Comparison of ENCODE assay signal across 16 cellular contexts in the genomic region with DNA sequence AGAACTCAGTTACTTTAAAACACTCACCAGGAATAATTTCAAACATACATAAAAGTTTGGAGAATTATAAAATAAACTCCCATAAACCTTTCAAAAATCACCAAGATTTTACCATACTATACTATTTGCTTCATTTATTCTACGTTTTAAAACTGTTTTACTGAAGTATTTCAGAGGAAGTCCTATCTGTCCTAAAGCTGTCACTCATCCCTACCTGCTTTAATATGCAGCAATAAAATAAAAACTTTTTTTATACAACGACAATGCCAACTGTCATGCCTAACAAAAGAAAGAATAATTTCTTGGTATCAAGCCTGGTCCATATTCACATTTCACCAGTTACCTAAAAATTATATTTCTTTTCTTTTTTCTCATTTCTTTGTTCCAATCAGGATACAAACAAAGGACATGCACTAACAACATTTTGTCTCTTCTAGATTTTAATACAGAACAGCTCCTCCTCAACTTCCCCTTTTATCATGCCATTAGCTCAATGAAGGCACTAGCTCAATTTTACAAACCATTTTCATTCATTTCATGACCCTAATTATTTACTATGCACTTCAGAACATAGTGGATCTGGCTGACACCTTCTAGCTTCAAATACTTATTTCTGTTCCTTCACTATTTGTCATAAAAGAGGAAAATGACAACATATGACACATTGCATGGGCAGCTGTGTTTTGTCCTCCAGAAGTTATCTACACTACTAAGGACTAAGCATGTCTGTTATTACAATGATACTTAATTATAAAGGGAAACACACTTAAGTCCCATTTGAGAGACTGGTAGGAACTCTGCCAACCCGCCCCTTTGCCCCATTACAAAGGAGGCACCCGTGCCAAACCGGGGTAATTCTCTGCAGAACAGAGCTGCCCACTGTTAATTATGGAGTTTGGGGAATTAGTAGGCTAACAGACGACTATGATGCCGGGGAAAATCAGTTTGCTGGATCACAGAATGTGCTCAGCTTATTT.
DNase-seq lines count a peak whose midpoint lies in the region; ATAC-seq and TF ChIP-seq lines count a peak whose summit lies in the region.
"Had no signal": no experiment of that assay in that cellular context is flagged by ENCODE, and none has a peak within 500 bp of the region (broad histone marks: within the 10 kb centered on the region; RNA-seq: fewer than 3 reads in every experiment).

No MANE protein-coding gene starts in this region.

- no peak overlapping the region for H2AFZ ChIP-seq in SK-N-SH (ENCODE audit: low read depth)

- no peak overlapping the region for H3K9ac ChIP-seq in SK-N-SH
- H3K9ac ChIP-seq: BLaER1 treated with 17β-estradiol and CSF1 and Interleukin-3, amounts not matched to agents 10 nM and 100 nM had no signal

- DNase-seq in DMS153 treated with DMSO at 0.1 percent for 48 hours (lab: John Stamatoyannopoulos, UW; ENCODE audit: unreplicated experiment) (peak; percentile 72), NCI-H128 (lab: John Stamatoyannopoulos, UW; ENCODE audit: unreplicated experiment) (peak; percentile 25), SK-N-SH (peak; percentile 65), left lung (no peak), LoVo (ENCODE audit: low spot score) (no peak)
- no peak for DNase-seq in stimulated activated naive CD4-positive, alpha-beta T cell (lab: John Stamatoyannopoulos, UW)
- no peak for DNase-seq in effector memory CD8-positive, alpha-beta T cell
- DNase-seq: activated B cell treated with CpG ODN at 0.5 μM for 24 hours; activated naive CD8-positive, alpha-beta T cell treated with anti-CD3 and anti-CD28 coated beads, Interleukin-2, amount 10 ng/mL, durations not matched to agents 7 days and 5 days; cortex of kidney; GDM1; kidney; stimulated activated CD4-positive, alpha-beta T cell treated with anti-CD3 and anti-CD28 coated beads, Interleukin-4, amount 100 ng/mL, for 24 hours; stimulated activated naive CD8-positive, alpha-beta T cell treated with anti-CD3 and anti-CD28 coated beads, Interleukin-15, Interleukin-2, amounts not matched to agents 100 U/mL and 50 U/mL, for 24 hours had no signal

- H3K9me3 ChIP-seq in SK-N-SH, result no peaks in the 10 kb centered on the region
- no peaks in the 10 kb centered on the region for H3K9me3 ChIP-seq in left lung

- H3K79me2 ChIP-seq in SK-N-SH (ENCODE audit: insufficient read depth), result peaks cover 27% of the 10 kb centered on the region

- TF ChIP-seq RAD21 in SK-N-SH (IDR thresholded peaks at IDR 0.05; ENCODE audit: low read length), result peak; percentile 10

- intact Hi-C loops in left lung (cut with DNase I), result no loop called here

- peaks cover under 1% of the 10 kb centered on the region for H3K36me3 Mint-ChIP-seq in effector memory CD8-positive, alpha-beta T cell (ENCODE audit: insufficient read depth)

- H3K9me2 ChIP-seq in SK-N-SH, result no peaks in the 10 kb centered on the region

- POLR2A ChIA-PET in SK-N-SH (lab: Yijun Ruan, JAX), result interaction anchor here (0.6 to 1.1 kb wide), 6 partner anchors 15 to 464 kb away, joined by 3 to 5 read pairs (median 3); partner anchors contain the start of genes GNAQ and PSAT1

- H3K4me1 ChIP-seq in SK-N-SH (ENCODE audit: control insufficient read depth in 1 of 2, insufficient read depth in 2 of 2, low read depth in 1 of 2, low read length in 1 of 2) (peaks cover 25 to 27% of the 10 kb centered on the region in 2 experiments; a peak in 3 of 4 replicates), left lung (peaks cover 0 to 18% of the 10 kb centered on the region in 2 donors)

- ATAC-seq in left lung (peak; percentile 44), GM19467 (IDR thresholded peaks at IDR 0.05; ENCODE audit: unreplicated experiment) (no peak)
- ATAC-seq in effector memory CD8-positive, alpha-beta T cell (replicated peaks), result no peak
- ATAC-seq: stimulated activated naive CD8-positive, alpha-beta T cell treated with anti-CD3 and anti-CD28 coated beads, Interleukin-15, Interleukin-2, amounts not matched to agents 100 U/mL and 50 U/mL, for 24 hours had no signal

- no peak overlapping the region for H3K4me3 Mint-ChIP-seq in effector memory CD8-positive, alpha-beta T cell
- H3K4me3 Mint-ChIP-seq: activated B cell treated with CpG ODN at 0.5 μM for 24 hours; activated naive CD8-positive, alpha-beta T cell treated with anti-CD3 and anti-CD28 coated beads, Interleukin-2, amount 10 ng/mL, durations not matched to agents 7 days and 5 days had no signal

- H3K27ac Mint-ChIP-seq in effector memory CD8-positive, alpha-beta T cell, result no peak overlapping the region
- H3K27ac Mint-ChIP-seq: activated B cell treated with CpG ODN at 0.5 μM for 24 hours; activated naive CD8-positive, alpha-beta T cell treated with anti-CD3 and anti-CD28 coated beads, Interleukin-2, amount 10 ng/mL, durations not matched to agents 7 days and 5 days had no signal

- no peak overlapping the region for H3K4me3 ChIP-seq in SK-N-SH (ENCODE audit: low read depth in 2 of 2, low read length in 1 of 2)
- no peak overlapping the region for H3K4me3 ChIP-seq in left lung
- H3K4me3 ChIP-seq: BLaER1 treated with 17β-estradiol and CSF1 and Interleukin-3, amounts not matched to agents 10 nM and 100 nM had no signal

- H3K27ac ChIP-seq in SK-N-SH (ENCODE audit: low read depth in 2 of 2, low read length in 1 of 2), result peak overlapping the region; percentile 1 to 83; a peak in 3 of 4 replicates
- H3K27ac ChIP-seq in left lung, result no peak overlapping the region
- H3K27ac ChIP-seq: BLaER1 treated with 17β-estradiol and CSF1 and Interleukin-3, amounts not matched to agents 10 nM and 100 nM had no signal

- 0 out of 2 replicates have a peak overlapping the region, but pooled peaks have one; percentile 15 for H3K4me2 ChIP-seq in SK-N-SH

- peaks cover 15% of the 10 kb centered on the region for H3F3A ChIP-seq in SK-N-SH (replicated peaks; ENCODE audit: insufficient read depth)

- H3K4me1 Mint-ChIP-seq in effector memory CD8-positive, alpha-beta T cell (ENCODE audit: low read depth in 2 of 2), result peaks cover 0 to 3% of the 10 kb centered on the region in 2 donors
- H3K4me1 Mint-ChIP-seq: activated B cell treated with CpG ODN at 0.5 μM for 24 hours had no signal

- H3K36me3 ChIP-seq in SK-N-SH (replicated peaks in 1 of 2; ENCODE audit: control insufficient read depth in 1 of 2, insufficient read depth in 2 of 2, low read length in 1 of 2), result peaks cover 0 to 5% of the 10 kb centered on the region in 2 experiments
- no peaks in the 10 kb centered on the region for H3K36me3 ChIP-seq in left lung

- TF ChIP-seq CTCF in SK-N-SH (IDR thresholded peaks at IDR 0.05), result no peak
- no peak for TF ChIP-seq CTCF in left lung (IDR thresholded peaks at IDR 0.05)

- no peaks in the 10 kb centered on the region for H3K27me3 ChIP-seq in SK-N-SH (ENCODE audit: insufficient read depth)
- no peaks in the 10 kb centered on the region for H3K27me3 ChIP-seq in left lung
- H3K27me3 ChIP-seq: BLaER1 treated with 17β-estradiol and CSF1 and Interleukin-3, amounts not matched to agents 10 nM and 100 nM had no signal

- H3K9me3 Mint-ChIP-seq in effector memory CD8-positive, alpha-beta T cell, result no peaks in the 10 kb centered on the region
- H3K9me3 Mint-ChIP-seq: activated B cell treated with CpG ODN at 0.5 μM for 24 hours; activated naive CD8-positive, alpha-beta T cell treated with anti-CD3 and anti-CD28 coated beads, Interleukin-2, amount 10 ng/mL, durations not matched to agents 7 days and 5 days had no signal

- peaks cover 0 to 4% of the 10 kb centered on the region in 2 donors for H3K27me3 Mint-ChIP-seq in effector memory CD8-positive, alpha-beta T cell
- H3K27me3 Mint-ChIP-seq: activated naive CD8-positive, alpha-beta T cell treated with anti-CD3 and anti-CD28 coated beads, Interleukin-2, amount 10 ng/mL, durations not matched to agents 7 days and 5 days had no signal

- H4K20me1 ChIP-seq in SK-N-SH (ENCODE audit: insufficient read depth), result peaks cover 21% of the 10 kb centered on the region

- WGBS in SK-N-SH (ENCODE audit: low lambda C conversion rate), result 51% methylated on average over 7 of the region's 7 CpGs

- CTCF ChIA-PET in SK-N-SH (lab: Yijun Ruan, JAX), result interaction anchor here (0.7 to 3.1 kb wide), 37 partner anchors 9 to 464 kb away, joined by 3 to 35 read pairs (median 4); partner anchors contain the start of gene GNAQ

- TF ChIP-seq EP300 in SK-N-SH (IDR thresholded peaks at IDR 0.05; ENCODE audit: borderline replicate concordance in 1 of 2, low read depth in 1 of 2, low read length in 1 of 2), result peak in 1 of 2 experiments; percentile 91; a peak in 2 of 4 replicates

TF ChIP-seq in SK-N-SH, 30 proteins besides CTCF, POLR2A, EP300 and RAD21 (continues in another document):
- TF ChIP-seq IRF3 (IDR thresholded peaks at IDR 0.05; ENCODE audit: low read depth, low read length) (no peak), NFIC (IDR thresholded peaks at IDR 0.05; ENCODE audit: borderline replicate concordance) (no peak), SMC3 (IDR thresholded peaks at IDR 0.05; ENCODE audit: low read depth, low read length) (no peak), YY1 (IDR thresholded peaks at IDR 0.05; ENCODE audit: low read depth) (no peak), TCF12 (IDR thresholded peaks at IDR 0.05) (peak; percentile 37; the same call in 1 of the 2 replicates), FOXM1 (IDR thresholded peaks at IDR 0.05; ENCODE audit: low read depth) (no peak), CHD2 (IDR thresholded peaks at IDR 0.05; ENCODE audit: low read length, partially characterized antibody) (peak; percentile 71), GATA2 (CRISPR knock-in tag; IDR thresholded peaks at IDR 0.05) (peak; percentile 90), RCOR1 (IDR thresholded peaks at IDR 0.05; ENCODE audit: low read length) (peak; percentile 83)
- TF ChIP-seq, protein P1, sequence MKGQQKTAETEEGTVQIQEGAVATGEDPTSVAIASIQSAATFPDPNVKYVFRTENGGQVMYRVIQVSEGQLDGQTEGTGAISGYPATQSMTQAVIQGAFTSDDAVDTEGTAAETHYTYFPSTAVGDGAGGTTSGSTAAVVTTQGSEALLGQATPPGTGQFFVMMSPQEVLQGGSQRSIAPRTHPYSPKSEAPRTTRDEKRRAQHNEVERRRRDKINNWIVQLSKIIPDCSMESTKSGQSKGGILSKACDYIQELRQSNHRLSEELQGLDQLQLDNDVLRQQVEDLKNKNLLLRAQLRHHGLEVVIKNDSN (IDR thresholded peaks at IDR 0.05; ENCODE audit: borderline replicate concordance, low read depth), result no peak

Comparison
In these comparisons a context has a peak if more than half of its experiments do, and no peak if none do; other contexts are left out.
1. DNase-seq: peak in DMS153 treated with DMSO at 0.1 percent for 48 hours (single experiment), NCI-H128 (single experiment) and SK-N-SH (single experiment); none in left lung (0 of 2), stimulated activated naive CD4-positive, alpha-beta T cell (0 of 6), LoVo (single experiment) and effector memory CD8-positive, alpha-beta T cell (0 of 3).
2. H3K27ac ChIP-seq: peak in SK-N-SH (2 of 2); none in left lung (0 of 2).